ENCODE assay signal across 20 cellular contexts in genomic region chr10:86057708-86058107, GRCh38.
A peak's percentile ranks its signal among the peaks of the same experiment; 100 is the strongest.
DNase-seq lines count a peak whose midpoint lies in the region; ATAC-seq, FAIRE-seq and TF ChIP-seq lines count a peak whose summit lies in the region.
"Had no signal": no experiment of that assay in that cellular context is flagged by ENCODE, and none has a peak within 500 bp of the region (broad histone marks: within the 10 kb centered on the region; RNA-seq: fewer than 3 reads in every experiment).

No MANE protein-coding gene starts in this region.

- H3K27me3 ChIP-seq in heart right ventricle: peaks cover 0 to 4% (median 0%) of the 10 kb centered on the region in 7 donors
- H3K27me3 ChIP-seq: BE2C had no signal

- DNase-seq in cardiac septum (ENCODE audit: low spot score) (peak; percentile 39), heart right ventricle (no peak), islet precursor cell (peak; percentile 45), GM12891 (ENCODE audit: insufficient read length, low spot score) (no peak)
- no peak for DNase-seq in activated CD8-positive, alpha-beta memory T cell treated with anti-CD3 and anti-CD28 coated beads, Interleukin-2, amount 50 U/mL, for 48 hours
- DNase-seq in effector CD8-positive, alpha-beta T cell (lab: John Stamatoyannopoulos, UW): no peak
- DNase-seq: ACHN; BE2C; C1 segment of cervical spinal cord; CD4-positive, CD25-positive, alpha-beta regulatory T cell; CD8-positive, alpha-beta memory T cell; COR-L47; DMS79; GDM1; H9; IMR-90 had no signal

- peak overlapping the region in 1 of 10 donors; percentile 12 for H3K27ac ChIP-seq in heart right ventricle

- no peaks in the 10 kb centered on the region for H3K36me3 ChIP-seq in heart right ventricle
- H3K36me3 ChIP-seq: BE2C had no signal

- H3K4me1 ChIP-seq in heart right ventricle: peaks cover 0 to 12% (median 0%) of the 10 kb centered on the region in 9 donors
- H3K4me1 ChIP-seq: BE2C had no signal

- no peak for TF ChIP-seq POLR2A in GM12891 (IDR thresholded peaks at IDR 0.05; ENCODE audit: low read depth, low read length)

- peak in 7 of 8 donors; percentile 25 to 82 (median 65) for ATAC-seq in heart right ventricle

- no peak overlapping the region for H3K4me3 ChIP-seq in heart right ventricle

- intact Hi-C loops in cardiac septum (cut with DNase I): no loop called here
- intact Hi-C loops in heart right ventricle (cut with DNase I): no loop called here

- FAIRE-seq in GM12891 (lab: Jason Lieb, UNC): no peak
- FAIRE-seq: A204.1, D721Med, H1, HTR-8/SVneo had no signal

- H3K9me3 ChIP-seq in heart right ventricle: no peaks in the 10 kb centered on the region
- H3K9me3 ChIP-seq: BE2C had no signal

- TF ChIP-seq CTCF in heart right ventricle (IDR thresholded peaks at IDR 0.05): no peak

- WGBS in heart right ventricle, 2 donors: 45 to 57% methylated on average over 5 of the region's 5 CpGs

TF ChIP-seq in GM12891, 5 proteins besides CTCF, POLR2A, EP300 and RAD21:
- no peak for TF ChIP-seq POLR2AphosphoS5 (IDR thresholded peaks at IDR 0.05; ENCODE audit: low read depth, low read length)
- no peak for TF ChIP-seq TAF1 (IDR thresholded peaks at IDR 0.05; ENCODE audit: low read depth, low read length)
- no peak for TF ChIP-seq SPI1 (IDR thresholded peaks at IDR 0.05; ENCODE audit: low read depth, low read length)
- no peak for TF ChIP-seq POU2F2 (IDR thresholded peaks at IDR 0.05; ENCODE audit: low read depth, low read length)
- no peak for TF ChIP-seq PAX5 (IDR thresholded peaks at IDR 0.05; ENCODE audit: insufficient read depth, low read length, severe bottlenecking)

Comparison
In these comparisons a context has a peak if more than half of its experiments do, and no peak if none do; other contexts are left out.
1. DNase-seq: peak in cardiac septum (single experiment) and islet precursor cell (single experiment); none in heart right ventricle (0 of 2), activated CD8-positive, alpha-beta memory T cell treated with anti-CD3 and anti-CD28 coated beads, Interleukin-2, amount 50 U/mL, for 48 hours (single experiment), effector CD8-positive, alpha-beta T cell (single experiment) and GM12891 (single experiment).